ENCODE assay signal across 8 cellular contexts in genomic region chr5:125198270-125198974, GRCh38.
A peak's percentile ranks its signal among the peaks of the same experiment; 100 is the strongest.
DNase-seq lines count a peak whose midpoint lies in the region.
"Had no signal": no experiment of that assay in that cellular context is flagged by ENCODE, and none has a peak within 500 bp of the region (broad histone marks: within the 10 kb centered on the region; RNA-seq: fewer than 3 reads in every experiment).

No MANE protein-coding gene starts in this region.

- H3K27ac Mint-ChIP-seq in activated T-helper 1 cell treated with anti-CD3 and anti-CD28 coated beads, Interleukin-12 subunit alpha, Interleukin-12 subunit beta, Interleukin-2, Interleukin-4 antibody, amounts not matched to agents 30 ng/mL and 10 ng/mL and 1 ng/mL, durations not matched to agents 14 hours and 24 hours and 36 hours, result no peak overlapping the region
- H3K27ac Mint-ChIP-seq: memory B cell had no signal

- H3K36me3 Mint-ChIP-seq in activated T-helper 1 cell treated with anti-CD3 and anti-CD28 coated beads, Interleukin-12 subunit alpha, Interleukin-12 subunit beta, Interleukin-2, Interleukin-4 antibody, amounts not matched to agents 30 ng/mL and 10 ng/mL and 1 ng/mL, durations not matched to agents 14 hours and 24 hours and 36 hours (ENCODE audit: low read depth), result no peaks in the 10 kb centered on the region
- H3K36me3 Mint-ChIP-seq: memory B cell had no signal

- H3K27me3 ChIP-seq in SJSA1 (replicated peaks) (no peaks in the 10 kb centered on the region), rectal smooth muscle tissue (ENCODE audit: control insufficient read depth, insufficient read depth, low read length) (no peaks in the 10 kb centered on the region)

- peak; percentile 3 for DNase-seq in Jurkat, Clone E6-1 (ENCODE audit: low read depth, low spot score)
- DNase-seq in SJSA1 (ENCODE audit: low read depth in 1 of 2, low spot score in 2 of 2) (peak; percentile 49 to 70), glomerular visceral epithelial cell (ENCODE audit: extremely low spot score) (peak; percentile 46)
- DNase-seq in activated CD4-positive, alpha-beta T cell treated with anti-CD3 and anti-CD28 coated beads for 4 hours, result no peak
- no peak for DNase-seq in stimulated activated CD4-positive, alpha-beta T cell treated with anti-CD3 and anti-CD28 coated beads, Interleukin-4, amount 100 ng/mL, for 1 hour
- no peak for DNase-seq in activated T-helper 1 cell treated with anti-CD3 and anti-CD28 coated beads, Interleukin-12 subunit alpha, Interleukin-12 subunit beta, Interleukin-2, Interleukin-4 antibody, amounts not matched to agents 30 ng/mL and 10 ng/mL and 1 ng/mL, durations not matched to agents 14 hours and 24 hours and 36 hours (ENCODE audit: low spot score)

- H3K27ac ChIP-seq in SJSA1, result no peak overlapping the region
- H3K27ac ChIP-seq in rectal smooth muscle tissue (ENCODE audit: low read depth, low read length), result peak overlapping the region; percentile 34

- H3K36me3 ChIP-seq in SJSA1, result no peaks in the 10 kb centered on the region
- H3K36me3 ChIP-seq in rectal smooth muscle tissue (ENCODE audit: control insufficient read depth, insufficient read depth, low read length), result no peaks in the 10 kb centered on the region

- no peaks in the 10 kb centered on the region for H3K4me1 ChIP-seq in SJSA1 (replicated peaks)
- peaks cover 12% of the 10 kb centered on the region for H3K4me1 ChIP-seq in rectal smooth muscle tissue (ENCODE audit: control insufficient read depth, insufficient read depth, low read length)

- H3K9me3 Mint-ChIP-seq in activated T-helper 1 cell treated with anti-CD3 and anti-CD28 coated beads, Interleukin-12 subunit alpha, Interleukin-12 subunit beta, Interleukin-2, Interleukin-4 antibody, amounts not matched to agents 30 ng/mL and 10 ng/mL and 1 ng/mL, durations not matched to agents 14 hours and 24 hours and 36 hours, result no peaks in the 10 kb centered on the region
- H3K9me3 Mint-ChIP-seq: memory B cell had no signal

- intact Hi-C loops in activated T-helper 1 cell treated with anti-CD3 and anti-CD28 coated beads, Interleukin-12 subunit alpha, Interleukin-12 subunit beta, Interleukin-2, Interleukin-4 antibody, amounts not matched to agents 30 ng/mL and 10 ng/mL and 1 ng/mL, durations not matched to agents 14 hours and 24 hours and 36 hours (cut with micrococcal nuclease), result no loop called here

- H3K4me3 Mint-ChIP-seq in activated T-helper 1 cell treated with anti-CD3 and anti-CD28 coated beads, Interleukin-12 subunit alpha, Interleukin-12 subunit beta, Interleukin-2, Interleukin-4 antibody, amounts not matched to agents 30 ng/mL and 10 ng/mL and 1 ng/mL, durations not matched to agents 14 hours and 24 hours and 36 hours, result no peak overlapping the region
- H3K4me3 Mint-ChIP-seq: memory B cell had no signal

- H3K9ac ChIP-seq in rectal smooth muscle tissue (ENCODE audit: low read length), result no peak overlapping the region

- no peaks in the 10 kb centered on the region for H3K9me3 ChIP-seq in SJSA1 (replicated peaks)

- no peak overlapping the region for H3K4me3 ChIP-seq in Jurkat, Clone E6-1 (ENCODE audit: low read length)
- H3K4me3 ChIP-seq in SJSA1 (no peak overlapping the region), rectal smooth muscle tissue (ENCODE audit: low read length) (no peak overlapping the region)

- no peaks in the 10 kb centered on the region for H3K4me1 Mint-ChIP-seq in activated T-helper 1 cell treated with anti-CD3 and anti-CD28 coated beads, Interleukin-12 subunit alpha, Interleukin-12 subunit beta, Interleukin-2, Interleukin-4 antibody, amounts not matched to agents 30 ng/mL and 10 ng/mL and 1 ng/mL, durations not matched to agents 14 hours and 24 hours and 36 hours (ENCODE audit: low read depth)

- H3K27me3 Mint-ChIP-seq in activated T-helper 1 cell treated with anti-CD3 and anti-CD28 coated beads, Interleukin-12 subunit alpha, Interleukin-12 subunit beta, Interleukin-2, Interleukin-4 antibody, amounts not matched to agents 30 ng/mL and 10 ng/mL and 1 ng/mL, durations not matched to agents 14 hours and 24 hours and 36 hours (ENCODE audit: insufficient read depth), result no peaks in the 10 kb centered on the region
- H3K27me3 Mint-ChIP-seq: memory B cell had no signal

Comparison
In these comparisons a context has a peak if more than half of its experiments do, and no peak if none do; other contexts are left out.
1. DNase-seq: peak in Jurkat, Clone E6-1 (single experiment), SJSA1 (2 of 2) and glomerular visceral epithelial cell (single experiment); none in activated CD4-positive, alpha-beta T cell treated with anti-CD3 and anti-CD28 coated beads for 4 hours (0 of 2), stimulated activated CD4-positive, alpha-beta T cell treated with anti-CD3 and anti-CD28 coated beads, Interleukin-4, amount 100 ng/mL, for 1 hour (single experiment) and activated T-helper 1 cell treated with anti-CD3 and anti-CD28 coated beads, Interleukin-12 subunit alpha, Interleukin-12 subunit beta, Interleukin-2, Interleukin-4 antibody, amounts not matched to agents 30 ng/mL and 10 ng/mL and 1 ng/mL, durations not matched to agents 14 hours and 24 hours and 36 hours (single experiment).